Comparison of ENCODE assay signal across 1 cellular context in the genomic region with DNA sequence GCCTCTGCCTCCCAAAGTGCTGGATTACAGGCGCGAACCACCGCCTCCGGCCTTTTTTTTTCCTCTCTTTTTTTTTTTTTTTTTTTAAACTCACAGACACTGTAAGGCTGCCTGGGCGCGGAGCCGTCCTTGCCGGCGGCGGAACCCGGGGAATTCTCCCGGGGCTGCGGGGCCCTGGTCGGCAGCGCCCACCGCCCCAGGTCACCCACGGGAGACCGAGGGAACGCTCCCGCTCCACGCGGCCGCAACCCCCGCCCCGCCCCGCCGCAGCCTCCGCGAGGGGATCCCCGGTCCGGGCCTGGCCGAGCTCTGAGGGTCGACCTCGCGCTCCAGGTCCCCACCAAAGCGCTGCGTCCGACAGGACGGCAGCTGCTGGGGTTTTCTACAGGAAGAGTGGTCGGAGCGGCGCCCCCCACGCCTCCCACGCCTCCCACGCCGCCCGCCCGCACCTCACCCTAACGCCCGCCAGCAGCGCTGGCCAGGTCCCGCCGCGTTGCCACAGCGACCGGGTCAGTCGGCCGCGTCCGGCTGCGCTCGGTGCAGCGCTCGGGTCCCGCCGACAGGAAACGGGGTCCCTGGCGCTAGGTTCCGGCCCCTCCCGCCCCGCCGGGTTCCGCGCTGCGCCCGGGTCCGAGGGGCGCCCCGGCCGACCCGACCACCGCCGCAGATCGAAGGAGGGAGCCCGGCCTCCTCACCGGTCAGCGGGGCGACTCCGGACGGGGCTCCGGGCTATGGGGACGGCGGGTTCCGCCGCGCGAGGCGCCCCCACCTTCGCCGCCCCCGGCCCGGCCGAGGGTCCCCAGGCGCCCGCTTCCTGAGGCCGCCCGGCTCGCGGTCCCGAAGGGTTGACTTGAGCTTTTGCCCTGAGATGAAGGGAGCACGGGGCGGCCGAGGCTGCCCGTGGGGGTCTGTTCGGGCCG.
A peak's percentile ranks its signal among the peaks of the same experiment; 100 is the strongest.
TF ChIP-seq lines count a peak whose summit lies in the region.

A gene with protein sequence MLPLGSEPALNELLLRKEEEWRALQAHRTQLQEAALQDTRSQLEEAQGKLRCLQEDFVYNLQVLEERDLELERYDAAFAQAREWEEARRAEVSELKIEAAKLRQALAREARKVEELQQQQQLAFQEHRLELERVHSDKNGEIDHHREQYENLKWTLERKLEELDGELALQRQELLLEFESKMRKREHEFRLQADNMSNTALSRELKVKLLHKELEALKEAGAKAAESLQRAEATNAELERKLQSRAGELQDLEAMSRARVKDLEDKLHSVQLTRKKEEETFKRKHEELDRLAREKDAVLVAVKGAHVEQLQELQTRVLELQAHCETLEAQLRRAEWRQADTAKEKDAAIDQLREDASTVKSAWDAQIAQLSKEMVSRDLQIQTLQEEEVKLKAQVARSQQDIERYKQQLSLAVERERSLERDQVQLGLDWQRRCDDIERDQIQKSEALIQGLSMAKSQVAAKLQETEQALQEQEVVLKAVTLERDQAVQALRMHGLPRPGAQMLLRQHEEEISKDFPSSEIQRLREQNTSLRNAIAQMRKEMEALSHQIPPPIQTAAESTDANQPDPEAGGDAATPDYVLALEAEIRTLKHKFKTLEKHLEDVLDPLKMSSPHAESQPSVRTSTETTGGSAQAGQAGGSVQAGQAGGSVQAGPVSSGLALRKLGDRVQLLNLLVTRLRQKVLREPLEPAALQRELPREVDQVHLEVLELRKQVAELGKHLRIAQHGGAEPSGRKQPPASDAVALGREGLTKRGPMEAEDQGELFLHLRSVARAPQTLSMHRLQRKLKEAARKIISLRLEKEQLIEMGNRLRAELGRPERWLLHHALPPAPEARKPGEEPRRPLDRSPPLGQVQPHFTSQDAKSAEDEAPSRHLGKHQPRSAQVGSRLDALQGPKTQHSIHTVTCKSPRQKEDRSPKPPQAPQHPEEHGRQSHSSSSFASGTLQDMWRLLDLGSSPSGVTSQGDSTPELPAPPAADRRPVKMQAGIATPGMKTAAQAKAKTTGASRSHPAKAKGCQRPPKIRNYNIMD (minus strand): TSS at position 512 of the 920 bp plus-strand sequence. CDS start 10,898 bp downstream, outside the sequence.

TF ChIP-seq in HEK293, 187 proteins besides CTCF, POLR2A, EP300 and RAD21 (continued from another document and continues in another):
- TF ChIP-seq, protein P1, sequence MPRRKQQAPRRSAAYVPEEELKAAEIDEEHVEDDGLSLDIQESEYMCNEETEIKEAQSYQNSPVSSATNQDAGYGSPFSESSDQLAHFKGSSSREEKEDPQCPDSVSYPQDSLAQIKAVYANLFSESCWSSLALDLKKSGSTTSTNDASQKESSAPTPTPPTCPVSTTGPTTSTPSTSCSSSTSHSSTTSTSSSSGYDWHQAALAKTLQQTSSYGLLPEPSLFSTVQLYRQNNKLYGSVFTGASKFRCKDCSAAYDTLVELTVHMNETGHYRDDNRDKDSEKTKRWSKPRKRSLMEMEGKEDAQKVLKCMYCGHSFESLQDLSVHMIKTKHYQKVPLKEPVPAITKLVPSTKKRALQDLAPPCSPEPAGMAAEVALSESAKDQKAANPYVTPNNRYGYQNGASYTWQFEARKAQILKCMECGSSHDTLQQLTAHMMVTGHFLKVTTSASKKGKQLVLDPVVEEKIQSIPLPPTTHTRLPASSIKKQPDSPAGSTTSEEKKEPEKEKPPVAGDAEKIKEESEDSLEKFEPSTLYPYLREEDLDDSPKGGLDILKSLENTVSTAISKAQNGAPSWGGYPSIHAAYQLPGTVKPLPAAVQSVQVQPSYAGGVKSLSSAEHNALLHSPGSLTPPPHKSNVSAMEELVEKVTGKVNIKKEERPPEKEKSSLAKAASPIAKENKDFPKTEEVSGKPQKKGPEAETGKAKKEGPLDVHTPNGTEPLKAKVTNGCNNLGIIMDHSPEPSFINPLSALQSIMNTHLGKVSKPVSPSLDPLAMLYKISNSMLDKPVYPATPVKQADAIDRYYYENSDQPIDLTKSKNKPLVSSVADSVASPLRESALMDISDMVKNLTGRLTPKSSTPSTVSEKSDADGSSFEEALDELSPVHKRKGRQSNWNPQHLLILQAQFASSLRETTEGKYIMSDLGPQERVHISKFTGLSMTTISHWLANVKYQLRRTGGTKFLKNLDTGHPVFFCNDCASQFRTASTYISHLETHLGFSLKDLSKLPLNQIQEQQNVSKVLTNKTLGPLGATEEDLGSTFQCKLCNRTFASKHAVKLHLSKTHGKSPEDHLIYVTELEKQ (tag by site-specific recombination; IDR thresholded peaks at IDR 0.05; ENCODE audit: borderline replicate concordance) = no peak
- TF ChIP-seq ZNF148 (tag by site-specific recombination; IDR thresholded peaks at IDR 0.05; ENCODE audit: borderline replicate concordance) (no peak), GLI2 (tag by site-specific recombination; IDR thresholded peaks at IDR 0.05; ENCODE audit: borderline replicate concordance, low read depth) (no peak), ZFP37 (tag by site-specific recombination; IDR thresholded peaks at IDR 0.05) (no peak), ZNF416 (tag by site-specific recombination; IDR thresholded peaks at IDR 0.05) (no peak), ZNF174 (tag by site-specific recombination; IDR thresholded peaks at IDR 0.05) (0 out of 2 replicates have a peak, but pooled peaks have one; percentile 56), ZNF600 (tag by site-specific recombination; IDR thresholded peaks at IDR 0.05) (no peak), WT1 (tag by site-specific recombination; IDR thresholded peaks at IDR 0.05) (no peak), ZIC2 (tag by site-specific recombination; IDR thresholded peaks at IDR 0.05) (no peak), ZNF521 (tag by site-specific recombination; IDR thresholded peaks at IDR 0.05) (no peak), ZNF530 (tag by site-specific recombination; IDR thresholded peaks at IDR 0.05; ENCODE audit: low read depth) (no peak), ZNF214 (tag by site-specific recombination; IDR thresholded peaks at IDR 0.05; ENCODE audit: borderline replicate concordance) (no peak), ZNF132 (tag by site-specific recombination; IDR thresholded peaks at IDR 0.05; ENCODE audit: borderline replicate concordance) (no peak), ZNF473 (tag by site-specific recombination; IDR thresholded peaks at IDR 0.05) (no peak), ZNF292 (tag by site-specific recombination; IDR thresholded peaks at IDR 0.05; ENCODE audit: borderline replicate concordance, low read depth) (no peak), ZNF664 (tag by site-specific recombination; IDR thresholded peaks at IDR 0.05) (no peak), MYNN (tag by site-specific recombination; IDR thresholded peaks at IDR 0.05; ENCODE audit: borderline replicate concordance) (no peak), MZF1 (tag by site-specific recombination; IDR thresholded peaks at IDR 0.05; ENCODE audit: borderline replicate concordance) (no peak), ZNF335 (tag by site-specific recombination; conservative IDR thresholded peaks at IDR 0.05) (0 out of 2 replicates have a peak, but pooled peaks have one; percentile 65), ZNF19 (tag by site-specific recombination; IDR thresholded peaks at IDR 0.05; ENCODE audit: low read depth) (no peak), ZSCAN16 (tag by site-specific recombination; IDR thresholded peaks at IDR 0.05) (no peak), ZBTB48 (tag by site-specific recombination; IDR thresholded peaks at IDR 0.05) (no peak), SP7 (tag by site-specific recombination; IDR thresholded peaks at IDR 0.05) (no peak), ZNF302 (tag by site-specific recombination; IDR thresholded peaks at IDR 0.05; ENCODE audit: low read depth) (no peak), ZNF48 (tag by site-specific recombination; IDR thresholded peaks at IDR 0.05) (no peak), ZNF792 (tag by site-specific recombination; IDR thresholded peaks at IDR 0.05) (no peak), ZNF169 (tag by site-specific recombination; IDR thresholded peaks at IDR 0.05) (no peak), ZNF202 (tag by site-specific recombination; IDR thresholded peaks at IDR 0.05; ENCODE audit: borderline replicate concordance) (no peak), ZNF621 (tag by site-specific recombination; IDR thresholded peaks at IDR 0.05) (no peak), ZNF660 (tag by site-specific recombination; IDR thresholded peaks at IDR 0.05) (peak; percentile 86; the same call in 1 of the 2 replicates), ZBTB10 (tag by site-specific recombination; IDR thresholded peaks at IDR 0.05) (no peak)
- TF ChIP-seq, protein P2, sequence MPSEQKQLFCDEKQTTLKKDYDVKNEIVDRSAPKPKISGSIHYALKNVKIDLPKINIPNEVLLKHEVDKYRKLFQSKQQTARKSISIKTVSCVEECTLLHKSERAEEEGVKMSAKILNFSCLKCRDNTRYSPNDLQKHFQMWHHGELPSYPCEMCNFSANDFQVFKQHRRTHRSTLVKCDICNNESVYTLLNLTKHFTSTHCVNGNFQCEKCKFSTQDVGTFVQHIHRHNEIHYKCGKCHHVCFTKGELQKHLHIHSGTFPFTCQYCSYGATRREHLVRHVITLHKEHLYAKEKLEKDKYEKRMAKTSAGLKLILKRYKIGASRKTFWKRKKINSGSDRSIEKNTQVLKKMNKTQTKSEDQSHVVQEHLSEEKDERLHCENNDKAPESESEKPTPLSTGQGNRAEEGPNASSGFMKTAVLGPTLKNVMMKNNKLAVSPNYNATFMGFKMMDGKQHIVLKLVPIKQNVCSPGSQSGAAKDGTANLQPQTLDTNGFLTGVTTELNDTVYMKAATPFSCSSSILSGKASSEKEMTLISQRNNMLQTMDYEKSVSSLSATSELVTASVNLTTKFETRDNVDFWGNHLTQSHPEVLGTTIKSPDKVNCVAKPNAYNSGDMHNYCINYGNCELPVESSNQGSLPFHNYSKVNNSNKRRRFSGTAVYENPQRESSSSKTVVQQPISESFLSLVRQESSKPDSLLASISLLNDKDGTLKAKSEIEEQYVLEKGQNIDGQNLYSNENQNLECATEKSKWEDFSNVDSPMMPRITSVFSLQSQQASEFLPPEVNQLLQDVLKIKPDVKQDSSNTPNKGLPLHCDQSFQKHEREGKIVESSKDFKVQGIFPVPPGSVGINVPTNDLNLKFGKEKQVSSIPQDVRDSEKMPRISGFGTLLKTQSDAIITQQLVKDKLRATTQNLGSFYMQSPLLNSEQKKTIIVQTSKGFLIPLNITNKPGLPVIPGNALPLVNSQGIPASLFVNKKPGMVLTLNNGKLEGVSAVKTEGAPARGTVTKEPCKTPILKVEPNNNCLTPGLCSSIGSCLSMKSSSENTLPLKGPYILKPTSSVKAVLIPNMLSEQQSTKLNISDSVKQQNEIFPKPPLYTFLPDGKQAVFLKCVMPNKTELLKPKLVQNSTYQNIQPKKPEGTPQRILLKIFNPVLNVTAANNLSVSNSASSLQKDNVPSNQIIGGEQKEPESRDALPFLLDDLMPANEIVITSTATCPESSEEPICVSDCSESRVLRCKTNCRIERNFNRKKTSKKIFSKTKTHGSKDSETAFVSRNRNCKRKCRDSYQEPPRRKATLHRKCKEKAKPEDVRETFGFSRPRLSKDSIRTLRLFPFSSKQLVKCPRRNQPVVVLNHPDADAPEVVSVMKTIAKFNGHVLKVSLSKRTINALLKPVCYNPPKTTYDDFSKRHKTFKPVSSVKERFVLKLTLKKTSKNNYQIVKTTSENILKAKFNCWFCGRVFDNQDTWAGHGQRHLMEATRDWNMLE (tag by site-specific recombination; conservative IDR thresholded peaks at IDR 0.05; ENCODE audit: low read depth) = no peak
- TF ChIP-seq, protein P3, sequence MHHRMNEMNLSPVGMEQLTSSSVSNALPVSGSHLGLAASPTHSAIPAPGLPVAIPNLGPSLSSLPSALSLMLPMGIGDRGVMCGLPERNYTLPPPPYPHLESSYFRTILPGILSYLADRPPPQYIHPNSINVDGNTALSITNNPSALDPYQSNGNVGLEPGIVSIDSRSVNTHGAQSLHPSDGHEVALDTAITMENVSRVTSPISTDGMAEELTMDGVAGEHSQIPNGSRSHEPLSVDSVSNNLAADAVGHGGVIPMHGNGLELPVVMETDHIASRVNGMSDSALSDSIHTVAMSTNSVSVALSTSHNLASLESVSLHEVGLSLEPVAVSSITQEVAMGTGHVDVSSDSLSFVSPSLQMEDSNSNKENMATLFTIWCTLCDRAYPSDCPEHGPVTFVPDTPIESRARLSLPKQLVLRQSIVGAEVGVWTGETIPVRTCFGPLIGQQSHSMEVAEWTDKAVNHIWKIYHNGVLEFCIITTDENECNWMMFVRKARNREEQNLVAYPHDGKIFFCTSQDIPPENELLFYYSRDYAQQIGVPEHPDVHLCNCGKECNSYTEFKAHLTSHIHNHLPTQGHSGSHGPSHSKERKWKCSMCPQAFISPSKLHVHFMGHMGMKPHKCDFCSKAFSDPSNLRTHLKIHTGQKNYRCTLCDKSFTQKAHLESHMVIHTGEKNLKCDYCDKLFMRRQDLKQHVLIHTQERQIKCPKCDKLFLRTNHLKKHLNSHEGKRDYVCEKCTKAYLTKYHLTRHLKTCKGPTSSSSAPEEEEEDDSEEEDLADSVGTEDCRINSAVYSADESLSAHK (tag by site-specific recombination; IDR thresholded peaks at IDR 0.05) = no peak
